In genomic region chr7:56033671-56034432, GRCh38 we compare ENCODE assay signal across 8 cellular contexts. TPM values are rescaled to one million over a fixed set of nuclear protein-coding genes. Genes with fewer than 3 reads are reported as not detected.
DNase-seq lines count a peak whose midpoint lies in the region; ATAC-seq, FAIRE-seq and TF ChIP-seq lines count a peak whose summit lies in the region.

No MANE protein-coding gene starts in this region.

- CTCF ChIA-PET in IMR-90 (lab: Yijun Ruan, JAX) = interaction anchor here (1.0 kb wide), 1 partner anchor 40 kb away, joined by 4 read pairs; no protein-coding TSS in a partner anchor

- H3K79me2 ChIP-seq in DND-41 (ENCODE audit: insufficient read depth, low read length) = peaks cover 33% of the 10 kb centered on the region

- BruUV-seq in IMR-90 (replicated peaks; lab: Mats Ljungman, UMichigan) = no TSS peak

- H3K9ac ChIP-seq in DND-41 (ENCODE audit: low read depth, low read length) = peak overlapping the region; percentile 64
- H3K9ac ChIP-seq in IMR-90 (ENCODE audit: low read depth, low read length) = peak overlapping the region; percentile 83

- H3K4ac ChIP-seq in IMR-90 (ENCODE audit: low read depth, low read length) = peak overlapping the region; percentile 42

- no peak overlapping the region for H2BK120ac ChIP-seq in IMR-90 (ENCODE audit: low read depth, low read length)

- peaks cover 30% of the 10 kb centered on the region for H3K36me3 ChIP-seq in DND-41 (ENCODE audit: insufficient read depth, low read length)
- H3K36me3 ChIP-seq in IMR-90 (ENCODE audit: control insufficient read depth, insufficient read depth, low read length) = peaks cover 2% of the 10 kb centered on the region

- peaks cover 32% of the 10 kb centered on the region for H3K4me1 ChIP-seq in DND-41 (ENCODE audit: insufficient read depth, low read length)
- peaks cover 6% of the 10 kb centered on the region for H3K4me1 ChIP-seq in IMR-90 (ENCODE audit: control insufficient read depth, insufficient read depth, low read length)

- H3K14ac ChIP-seq in IMR-90 (replicated peaks; ENCODE audit: low read depth, low read length) = peak overlapping the region; percentile 1; the same call in 1 of the 2 replicates

- TF ChIP-seq POLR2A in IMR-90 (IDR thresholded peaks at IDR 0.05; ENCODE audit: low read depth, low read length) = no peak

- FAIRE-seq in RCC 7860 (lab: Jason Lieb, UNC) = peak; percentile 68

- peak overlapping the region; percentile 25; the same call in 1 of the 2 replicates for H4K91ac ChIP-seq in IMR-90 (ENCODE audit: insufficient read depth, low read depth, low read length)

- POLR2A ChIA-PET in IMR-90 (lab: Charles Lee; ENCODE audit: unreplicated experiment) = no interaction called here

- H3K27me3 Mint-ChIP-seq in activated T-helper 1 cell treated with anti-CD3 and anti-CD28 coated beads, Interleukin-12 subunit alpha, Interleukin-12 subunit beta, Interleukin-2, Interleukin-4 antibody, amounts not matched to agents 30 ng/mL and 10 ng/mL and 1 ng/mL, durations not matched to agents 14 hours and 24 hours and 36 hours (ENCODE audit: insufficient read depth) = no peaks in the 10 kb centered on the region
- no peaks in the 10 kb centered on the region for H3K27me3 Mint-ChIP-seq in neural crest cell (ENCODE audit: low read depth)

- H3K23ac ChIP-seq in IMR-90 (ENCODE audit: low read depth, low read length) = no peak overlapping the region

- H3K4me3 ChIP-seq in DND-41 (ENCODE audit: low read depth in 1 of 2, low read length in 2 of 2) (peak overlapping the region; percentile 58 to 62), IMR-90 (ENCODE audit: insufficient read depth, low read depth, low read length) (peak overlapping the region; percentile 80), fibroblast of the aortic adventitia (ENCODE audit: low read depth, low read length) (peak overlapping the region; percentile 77)

- H3K9me1 ChIP-seq in IMR-90 (ENCODE audit: insufficient read depth, low read length) = peaks cover 4% of the 10 kb centered on the region; the same call in 1 of the 2 replicates

- H3K4me2 ChIP-seq in DND-41 (ENCODE audit: insufficient read depth, low read length) (peak overlapping the region; percentile 71), IMR-90 (ENCODE audit: low read depth, low read length) (peak overlapping the region; percentile 89)

- peak overlapping the region; percentile 82 for H3K27ac ChIP-seq in DND-41 (ENCODE audit: low read length)
- peak overlapping the region; percentile 68 for H3K27ac ChIP-seq in IMR-90 (ENCODE audit: insufficient read depth, low read length)

- peak; percentile 96 for ATAC-seq in DND-41 (ENCODE audit: insufficient read depth, low read depth)
- peak; percentile 97 for ATAC-seq in GM21576 (IDR thresholded peaks at IDR 0.05; ENCODE audit: unreplicated experiment)
- peak; percentile 91 for ATAC-seq in IMR-90 (ENCODE audit: low read depth)

- H3K27me3 ChIP-seq in DND-41 (ENCODE audit: insufficient read depth, low read length, poor library complexity) (no peaks in the 10 kb centered on the region), IMR-90 (ENCODE audit: control insufficient read depth, insufficient read depth, low read length) (no peaks in the 10 kb centered on the region)

- peak overlapping the region; percentile 67 for H2AFZ ChIP-seq in DND-41 (ENCODE audit: low read depth, low read length)
- peak overlapping the region; percentile 92 for H2AFZ ChIP-seq in IMR-90 (replicated peaks; ENCODE audit: low read length, poor library complexity)

- DNase-seq in DND-41 = peak; percentile 95
- peak; percentile 70 for DNase-seq in IMR-90
- peak; percentile 71 for DNase-seq in RCC 7860 (ENCODE audit: low spot score)
- DNase-seq in activated T-helper 1 cell treated with anti-CD3 and anti-CD28 coated beads, Interleukin-12 subunit alpha, Interleukin-12 subunit beta, Interleukin-2, Interleukin-4 antibody, amounts not matched to agents 30 ng/mL and 10 ng/mL and 1 ng/mL, durations not matched to agents 14 hours and 24 hours and 36 hours (ENCODE audit: low spot score) = peak; percentile 71
- DNase-seq in fibroblast of the aortic adventitia (ENCODE audit: low read depth) = peak; percentile 82
- peak; percentile 70 for DNase-seq in neural crest cell (ENCODE audit: low read depth, low spot score)
- peak; percentile 36 for DNase-seq in stromal cell of bone marrow (ENCODE audit: low read depth)

- peaks cover 15% of the 10 kb centered on the region for H3K4me1 Mint-ChIP-seq in activated T-helper 1 cell treated with anti-CD3 and anti-CD28 coated beads, Interleukin-12 subunit alpha, Interleukin-12 subunit beta, Interleukin-2, Interleukin-4 antibody, amounts not matched to agents 30 ng/mL and 10 ng/mL and 1 ng/mL, durations not matched to agents 14 hours and 24 hours and 36 hours (ENCODE audit: low read depth)
- H3K4me1 Mint-ChIP-seq in neural crest cell = peaks cover 11% of the 10 kb centered on the region

- H3K56ac ChIP-seq in IMR-90 (ENCODE audit: extremely low read depth, insufficient read depth, low read length) = 0 out of 2 replicates have a peak overlapping the region, but pooled peaks have one; percentile 37

- in situ Hi-C loops in IMR-90 (cut with MboI; ENCODE audit: low sequenced_read_pairs) = no loop called here

- peak overlapping the region; percentile 15 for H2BK5ac ChIP-seq in IMR-90 (ENCODE audit: low read depth, low read length, poor library complexity, severe bottlenecking)

- peak; percentile 29 for TF ChIP-seq RAD21 in IMR-90 (IDR thresholded peaks at IDR 0.05; ENCODE audit: low read length)

- H2AK5ac ChIP-seq in IMR-90 (ENCODE audit: low read depth, low read length) = no peak overlapping the region

- H2BK20ac ChIP-seq in IMR-90 (ENCODE audit: low read depth, low read length) = no peak overlapping the region

- TF ChIP-seq CTCF in DND-41 (IDR thresholded peaks at IDR 0.05; ENCODE audit: borderline replicate concordance, extremely low read depth, low read length, poor library complexity, severe bottlenecking) (peak; percentile 44), IMR-90 (conservative IDR thresholded peaks at IDR 0.05; ENCODE audit: low read depth, low read length) (peak; percentile 30; the same call in 1 of the 2 replicates), fibroblast of the aortic adventitia (IDR thresholded peaks at IDR 0.05; ENCODE audit: insufficient read depth, low read length) (peak; percentile 57), neural crest cell (conservative IDR thresholded peaks at IDR 0.05) (peak; percentile 53)

- peaks cover 9 to 30% of the 10 kb centered on the region in 2 experiments for H3K79me1 ChIP-seq in IMR-90 (ENCODE audit: low read depth in 1 of 2, low read length in 2 of 2)

- no peak overlapping the region; a peak in 1 of 4 replicates for H4K8ac ChIP-seq in IMR-90 (ENCODE audit: low read depth in 2 of 2, low read length in 2 of 2)

- no peak overlapping the region for H2AK9ac ChIP-seq in IMR-90 (replicated peaks; ENCODE audit: low read depth, low read length, poor library complexity)

- H4K5ac ChIP-seq in IMR-90 (ENCODE audit: low read depth, low read length) = no peak overlapping the region

- H4K20me1 ChIP-seq in DND-41 (ENCODE audit: insufficient read depth, low read length) = no peaks in the 10 kb centered on the region
- 0 out of 2 replicates have a peak, but pooled peaks cover 3% of the 10 kb centered on the region for H4K20me1 ChIP-seq in IMR-90 (ENCODE audit: insufficient read depth, low read length)

- 0 out of 2 replicates have a peak overlapping the region, but pooled peaks have one; percentile 22 for H3K18ac ChIP-seq in IMR-90 (ENCODE audit: low read depth, low read length)

- intact Hi-C loops in IMR-90 (cut with micrococcal nuclease) = loop anchor here (2.0 kb wide), 1 partner anchor 17 kb away; the partner anchor contains the start of genes CCT6A and PSPH
- intact Hi-C loops in activated T-helper 1 cell treated with anti-CD3 and anti-CD28 coated beads, Interleukin-12 subunit alpha, Interleukin-12 subunit beta, Interleukin-2, Interleukin-4 antibody, amounts not matched to agents 30 ng/mL and 10 ng/mL and 1 ng/mL, durations not matched to agents 14 hours and 24 hours and 36 hours (cut with micrococcal nuclease) = loop anchor here (1.0 kb wide), 2 partner anchors 17 to 40 kb away; partner anchors contain the start of genes CCT6A and PSPH

- H3K9me3 Mint-ChIP-seq in activated T-helper 1 cell treated with anti-CD3 and anti-CD28 coated beads, Interleukin-12 subunit alpha, Interleukin-12 subunit beta, Interleukin-2, Interleukin-4 antibody, amounts not matched to agents 30 ng/mL and 10 ng/mL and 1 ng/mL, durations not matched to agents 14 hours and 24 hours and 36 hours = no peaks in the 10 kb centered on the region
- H3K9me3 Mint-ChIP-seq in neural crest cell = no peaks in the 10 kb centered on the region

- H3K9me3 ChIP-seq in DND-41 (ENCODE audit: insufficient read depth, low read length, severe bottlenecking) (no peaks in the 10 kb centered on the region), IMR-90 (ENCODE audit: control insufficient read depth, insufficient read depth, low read length) (no peaks in the 10 kb centered on the region)

- H3K36me3 Mint-ChIP-seq in activated T-helper 1 cell treated with anti-CD3 and anti-CD28 coated beads, Interleukin-12 subunit alpha, Interleukin-12 subunit beta, Interleukin-2, Interleukin-4 antibody, amounts not matched to agents 30 ng/mL and 10 ng/mL and 1 ng/mL, durations not matched to agents 14 hours and 24 hours and 36 hours (ENCODE audit: low read depth) = peaks cover 6% of the 10 kb centered on the region
- H3K36me3 Mint-ChIP-seq in neural crest cell (ENCODE audit: low read depth) = peaks cover 10% of the 10 kb centered on the region

- peak overlapping the region; percentile 92 for H3K4me3 Mint-ChIP-seq in activated T-helper 1 cell treated with anti-CD3 and anti-CD28 coated beads, Interleukin-12 subunit alpha, Interleukin-12 subunit beta, Interleukin-2, Interleukin-4 antibody, amounts not matched to agents 30 ng/mL and 10 ng/mL and 1 ng/mL, durations not matched to agents 14 hours and 24 hours and 36 hours
- H3K4me3 Mint-ChIP-seq in neural crest cell = peak overlapping the region; percentile 89

- no peak overlapping the region for H2BK15ac ChIP-seq in IMR-90 (ENCODE audit: low read depth, low read length)

- H3K27ac Mint-ChIP-seq in activated T-helper 1 cell treated with anti-CD3 and anti-CD28 coated beads, Interleukin-12 subunit alpha, Interleukin-12 subunit beta, Interleukin-2, Interleukin-4 antibody, amounts not matched to agents 30 ng/mL and 10 ng/mL and 1 ng/mL, durations not matched to agents 14 hours and 24 hours and 36 hours = peak overlapping the region; percentile 87
- peak overlapping the region; percentile 85 for H3K27ac Mint-ChIP-seq in neural crest cell (ENCODE audit: unreplicated experiment)

- 0% methylated on average over 15 of the region's 27 CpGs; no CpG with 5 or more reads in 1 of the 2 experiments for WGBS in IMR-90 (ENCODE audit: extremely low coverage in 2 of 2, insufficient read length in 1 of 2), 2 experiments

- dilution Hi-C loops in IMR-90 (cut with HindIII; ENCODE audit: low sequenced_read_pairs, unreplicated experiment) = no loop called here

RNA-seq across cellular contexts. Expression of gene PSPH, which starts 17.4 kb away (rescaled TPM):
- total RNA-seq in IMR-90 (2012; rRNA removed) (48.4 and 55.8 TPM in 2 replicates), fibroblast of the aortic adventitia (ENCODE audit: low replicate concordance) (48.8 and 84.3 TPM in 2 replicates), neural crest cell (42.5 and 43.9 TPM in 2 replicates)
- polyA plus RNA-seq in IMR-90 (2012; rRNA removed) = 30.0 and 31.8 TPM in 2 replicates
- polyA plus RNA-seq in IMR-90 (2012; cell fraction: cytosol; rRNA removed) = 18.3 and 22.0 TPM in 2 replicates
- 8.3 and 15.5 TPM in 2 replicates for polyA plus RNA-seq in IMR-90 (2012; cell fraction: nucleus; rRNA removed; ENCODE audit: low replicate concordance)
- 17.3 and 19.3 TPM in 2 replicates for total RNA-seq in activated T-helper 1 cell treated with anti-CD3 and anti-CD28 coated beads, Interleukin-12 subunit alpha, Interleukin-12 subunit beta, Interleukin-2, Interleukin-4 antibody, amounts not matched to agents 30 ng/mL and 10 ng/mL and 1 ng/mL, durations not matched to agents 14 hours and 24 hours and 36 hours

RNA-seq across cellular contexts. Expression of gene CCT6A, which starts 17.7 kb away (rescaled TPM):
- 265 and 311 TPM in 2 replicates for total RNA-seq in IMR-90 (2012; rRNA removed)
- polyA plus RNA-seq in IMR-90 (2012; rRNA removed) = 133 and 135 TPM in 2 replicates
- polyA plus RNA-seq in IMR-90 (2012; cell fraction: cytosol; rRNA removed) = 29.8 and 49.8 TPM in 2 replicates
- polyA plus RNA-seq in IMR-90 (2012; cell fraction: nucleus; rRNA removed; ENCODE audit: low replicate concordance) = 22.8 and 122 TPM in 2 replicates
- 308 TPM in 2 replicates for total RNA-seq in activated T-helper 1 cell treated with anti-CD3 and anti-CD28 coated beads, Interleukin-12 subunit alpha, Interleukin-12 subunit beta, Interleukin-2, Interleukin-4 antibody, amounts not matched to agents 30 ng/mL and 10 ng/mL and 1 ng/mL, durations not matched to agents 14 hours and 24 hours and 36 hours
- 188 and 193 TPM in 2 replicates for total RNA-seq in fibroblast of the aortic adventitia (ENCODE audit: low replicate concordance)
- 221 and 229 TPM in 2 replicates for total RNA-seq in neural crest cell

RNA-seq across cellular contexts. Expression of gene SUMF2, which starts 30.2 kb away (rescaled TPM):
- total RNA-seq in IMR-90 (2012; rRNA removed) (93.0 and 97.3 TPM in 2 replicates), fibroblast of the aortic adventitia (ENCODE audit: low replicate concordance) (177 and 199 TPM in 2 replicates), neural crest cell (82.1 and 85.9 TPM in 2 replicates)
- 80.7 and 86.2 TPM in 2 replicates for polyA plus RNA-seq in IMR-90 (2012; rRNA removed)
- 80.4 and 106 TPM in 2 replicates for polyA plus RNA-seq in IMR-90 (2012; cell fraction: cytosol; rRNA removed)
- 103 and 170 TPM in 2 replicates for polyA plus RNA-seq in IMR-90 (2012; cell fraction: nucleus; rRNA removed; ENCODE audit: low replicate concordance)
- total RNA-seq in activated T-helper 1 cell treated with anti-CD3 and anti-CD28 coated beads, Interleukin-12 subunit alpha, Interleukin-12 subunit beta, Interleukin-2, Interleukin-4 antibody, amounts not matched to agents 30 ng/mL and 10 ng/mL and 1 ng/mL, durations not matched to agents 14 hours and 24 hours and 36 hours = 157 and 166 TPM in 2 replicates

RNA-seq across cellular contexts. Expression of gene PHKG1, which starts 58.9 kb away (rescaled TPM):
- total RNA-seq in IMR-90 (2012; rRNA removed) (under 0.01 and 0.72 TPM in 2 replicates), fibroblast of the aortic adventitia (ENCODE audit: low replicate concordance) (2.3 and 3.4 TPM in 2 replicates), neural crest cell (1.1 and 1.7 TPM in 2 replicates)
- polyA plus RNA-seq in IMR-90 (2012; rRNA removed) = 0.62 and 0.67 TPM in 2 replicates
- 0.04 and 0.13 TPM in 2 replicates for polyA plus RNA-seq in IMR-90 (2012; cell fraction: cytosol; rRNA removed)
- 2.8 and 3.3 TPM in 2 replicates for polyA plus RNA-seq in IMR-90 (2012; cell fraction: nucleus; rRNA removed; ENCODE audit: low replicate concordance)
- 3.4 and 4.3 TPM in 2 replicates for total RNA-seq in activated T-helper 1 cell treated with anti-CD3 and anti-CD28 coated beads, Interleukin-12 subunit alpha, Interleukin-12 subunit beta, Interleukin-2, Interleukin-4 antibody, amounts not matched to agents 30 ng/mL and 10 ng/mL and 1 ng/mL, durations not matched to agents 14 hours and 24 hours and 36 hours

Comparison
In these comparisons a context has a peak if more than half of its experiments do, and no peak if none do; other contexts are left out.
1. Peak in every context shown above with its lines: DNase-seq, ATAC-seq, H3K4me3 ChIP-seq and H3K27ac ChIP-seq.
2. DNase-seq: peak in every context shown above with its lines; median percentile 95 in DND-41; 82 in fibroblast of the aortic adventitia; 71 in RCC 7860; 71 in activated T-helper 1 cell treated with anti-CD3 and anti-CD28 coated beads, Interleukin-12 subunit alpha, Interleukin-12 subunit beta, Interleukin-2, Interleukin-4 antibody, amounts not matched to agents 30 ng/mL and 10 ng/mL and 1 ng/mL, durations not matched to agents 14 hours and 24 hours and 36 hours; 70 in IMR-90; 70 in neural crest cell; 36 in stromal cell of bone marrow.